ENCODE assay signal across 20 cellular contexts in genomic region chr2:226981731-226982373, GRCh38.
A peak's percentile ranks its signal among the peaks of the same experiment; 100 is the strongest.
DNase-seq lines count a peak whose midpoint lies in the region; ATAC-seq and TF ChIP-seq lines count a peak whose summit lies in the region.
"Had no signal": no experiment of that assay in that cellular context is flagged by ENCODE, and none has a peak within 500 bp of the region (broad histone marks: within the 10 kb centered on the region; RNA-seq: fewer than 3 reads in every experiment).

No MANE protein-coding gene starts in this region.

- H3K9ac ChIP-seq in OCI-LY1 (ENCODE audit: low read length): peak overlapping the region; percentile 40
- H3K9ac ChIP-seq: parathyroid adenoma had no signal

- H3K27ac Mint-ChIP-seq in stimulated activated memory B cell treated with anti-CD40 and anti-IgM and Interleukin-4, amounts not matched to agents 10 μg/mL and 1 μg/mL and 100 μg/mL, for 72 hours: peak overlapping the region; percentile 25
- H3K27ac Mint-ChIP-seq: natural killer cell treated with Interleukin-12 subunit alpha and Interleukin-12 subunit beta and Interleukin-15 and Interleukin-18, amount 100 ng/mL, for 72 hours had no signal

- H4K20me1 ChIP-seq in OCI-LY1 (ENCODE audit: insufficient read depth, low read length): no peaks in the 10 kb centered on the region

- H3K27me3 ChIP-seq in OCI-LY1 (ENCODE audit: insufficient read depth, low read length): no peaks in the 10 kb centered on the region
- no peaks in the 10 kb centered on the region for H3K27me3 ChIP-seq in transverse colon
- no peaks in the 10 kb centered on the region for H3K27me3 ChIP-seq in esophagus squamous epithelium
- H3K27me3 ChIP-seq in upper lobe of right lung: no peaks in the 10 kb centered on the region
- H3K27me3 ChIP-seq: heart left ventricle, SJCRH30 had no signal

- no peaks in the 10 kb centered on the region for H3K9me3 Mint-ChIP-seq in stimulated activated memory B cell treated with anti-CD40 and anti-IgM and Interleukin-4, amounts not matched to agents 10 μg/mL and 1 μg/mL and 100 μg/mL, for 72 hours
- H3K9me3 Mint-ChIP-seq: natural killer cell treated with Interleukin-12 subunit alpha and Interleukin-12 subunit beta and Interleukin-15 and Interleukin-18, amount 100 ng/mL, for 72 hours had no signal

- TF ChIP-seq CTCF in OCI-LY1 (IDR thresholded peaks at IDR 0.05; ENCODE audit: low read length) (no peak), transverse colon (IDR thresholded peaks at IDR 0.05) (no peak), esophagus squamous epithelium (IDR thresholded peaks at IDR 0.05) (no peak), upper lobe of right lung (IDR thresholded peaks at IDR 0.05) (no peak)

- no peak overlapping the region for H3K4me3 Mint-ChIP-seq in stimulated activated memory B cell treated with anti-CD40 and anti-IgM and Interleukin-4, amounts not matched to agents 10 μg/mL and 1 μg/mL and 100 μg/mL, for 72 hours
- H3K4me3 Mint-ChIP-seq: natural killer cell treated with Interleukin-12 subunit alpha and Interleukin-12 subunit beta and Interleukin-15 and Interleukin-18, amount 100 ng/mL, for 72 hours had no signal

- H3K36me3 ChIP-seq in OCI-LY1 (ENCODE audit: insufficient read depth, low read length) (no peaks in the 10 kb centered on the region), transverse colon (no peaks in the 10 kb centered on the region), esophagus squamous epithelium (no peaks in the 10 kb centered on the region), upper lobe of right lung (no peaks in the 10 kb centered on the region)
- H3K36me3 ChIP-seq: heart left ventricle, SJCRH30 had no signal

- intact Hi-C loops in transverse colon (cut with DNase I; ENCODE audit: low total_unique reads) (no loop called here), esophagus squamous epithelium (cut with DNase I) (loop anchor here (10.0 kb wide), 1 partner anchor 177 kb away; no protein-coding TSS in a partner anchor), upper lobe of right lung (cut with DNase I) (no loop called here)

- DNase-seq in NCI-H1417 (lab: John Stamatoyannopoulos, UW) (peak in 2 of 3 experiments; percentile 70 to 90), transverse colon (no peak), esophagus squamous epithelium (lab: John Stamatoyannopoulos, UW) (no peak), upper lobe of right lung (no peak)
- DNase-seq: activated CD4-positive, alpha-beta T cell treated with anti-CD3 and anti-CD28 coated beads for 4 hours; activated effector memory CD4-positive, alpha-beta T cell treated with anti-CD3 and anti-CD28 coated beads, Interleukin-2, amount 50 U/mL, for 16 hours; amniotic stem cell; Caco-2; central memory CD4-positive, alpha-beta T cell; EL; GOT3; heart left ventricle; NCI-H1105; NCI-H226; SJCRH30 had no signal

- H3K27ac ChIP-seq in OCI-LY1 (ENCODE audit: low read depth, low read length, poor library complexity, severe bottlenecking): peak overlapping the region; percentile 95
- H3K27ac ChIP-seq in transverse colon: no peak overlapping the region
- no peak overlapping the region for H3K27ac ChIP-seq in esophagus squamous epithelium
- no peak overlapping the region for H3K27ac ChIP-seq in upper lobe of right lung
- H3K27ac ChIP-seq: heart left ventricle, parathyroid adenoma, SJCRH30 had no signal

- peak; percentile 75 for ATAC-seq in esophagus mucosa
- no peak for ATAC-seq in stimulated activated memory B cell treated with anti-CD40 and anti-IgM and Interleukin-4, amounts not matched to agents 10 μg/mL and 1 μg/mL and 100 μg/mL, for 72 hours
- no peak for ATAC-seq in upper lobe of right lung
- ATAC-seq: heart left ventricle; natural killer cell treated with Interleukin-12 subunit alpha and Interleukin-12 subunit beta and Interleukin-15 and Interleukin-18, amount 100 ng/mL, for 72 hours had no signal

- TF ChIP-seq EP300 in transverse colon (IDR thresholded peaks at IDR 0.05; ENCODE audit: low read depth): no peak

- H3K9me3 ChIP-seq in OCI-LY1 (ENCODE audit: low read length) (no peaks in the 10 kb centered on the region), transverse colon (no peaks in the 10 kb centered on the region), esophagus squamous epithelium (no peaks in the 10 kb centered on the region), upper lobe of right lung (no peaks in the 10 kb centered on the region)
- H3K9me3 ChIP-seq: Caco-2, heart left ventricle, SJCRH30 had no signal

- H2AFZ ChIP-seq in OCI-LY1 (ENCODE audit: low read length): no peak overlapping the region
- H2AFZ ChIP-seq: parathyroid adenoma had no signal

- peaks cover 20% of the 10 kb centered on the region for H3K4me1 Mint-ChIP-seq in stimulated activated memory B cell treated with anti-CD40 and anti-IgM and Interleukin-4, amounts not matched to agents 10 μg/mL and 1 μg/mL and 100 μg/mL, for 72 hours

- TF ChIP-seq POLR2A in transverse colon (IDR thresholded peaks at IDR 0.05) (no peak), esophagus squamous epithelium (IDR thresholded peaks at IDR 0.05) (no peak)

- H3K27me3 Mint-ChIP-seq in stimulated activated memory B cell treated with anti-CD40 and anti-IgM and Interleukin-4, amounts not matched to agents 10 μg/mL and 1 μg/mL and 100 μg/mL, for 72 hours: no peaks in the 10 kb centered on the region
- H3K27me3 Mint-ChIP-seq: natural killer cell treated with Interleukin-12 subunit alpha and Interleukin-12 subunit beta and Interleukin-15 and Interleukin-18, amount 100 ng/mL, for 72 hours had no signal

- peak overlapping the region; percentile 35; the same call in 1 of the 2 replicates for H3K4me2 ChIP-seq in OCI-LY1 (ENCODE audit: low read length)

- H3K4me3 ChIP-seq in OCI-LY1 (ENCODE audit: low read depth, low read length, poor library complexity, severe bottlenecking): no peak overlapping the region
- no peak overlapping the region for H3K4me3 ChIP-seq in transverse colon
- H3K4me3 ChIP-seq in esophagus squamous epithelium: no peak overlapping the region
- H3K4me3 ChIP-seq in upper lobe of right lung: no peak overlapping the region
- H3K4me3 ChIP-seq: heart left ventricle, SJCRH30 had no signal

- H3K36me3 Mint-ChIP-seq in stimulated activated memory B cell treated with anti-CD40 and anti-IgM and Interleukin-4, amounts not matched to agents 10 μg/mL and 1 μg/mL and 100 μg/mL, for 72 hours: peaks cover 19% of the 10 kb centered on the region
- H3K36me3 Mint-ChIP-seq: natural killer cell treated with Interleukin-12 subunit alpha and Interleukin-12 subunit beta and Interleukin-15 and Interleukin-18, amount 100 ng/mL, for 72 hours had no signal

- H3K79me2 ChIP-seq in OCI-LY1 (ENCODE audit: insufficient read depth, low read length): no peaks in the 10 kb centered on the region
- H3K79me2 ChIP-seq: parathyroid adenoma had no signal

- in situ Hi-C loops in transverse colon (cut with MboI; ENCODE audit: low pct_ligation_motif_present in 1 of 4, low pct_unique_long_range_greater_than_20kb in 1 of 4, low sequenced_read_pairs in 3 of 4): loop anchor here (5.0 to 25.0 kb wide), 6 partner anchors 170 to 1320 kb away; no protein-coding TSS in a partner anchor

- no peaks in the 10 kb centered on the region for H3K9me2 ChIP-seq in OCI-LY1 (ENCODE audit: low read depth, low read length)

- H3K4me1 ChIP-seq in OCI-LY1 (ENCODE audit: insufficient read depth, low read length, severe bottlenecking) (peaks cover 66% of the 10 kb centered on the region), transverse colon (peaks cover 0 to 7% (median 2%) of the 10 kb centered on the region in 4 donors), esophagus squamous epithelium (peaks cover 0 to 28% (median 3%) of the 10 kb centered on the region in 3 donors), upper lobe of right lung (peaks cover 4% of the 10 kb centered on the region)
- H3K4me1 ChIP-seq: Caco-2 had no signal

- WGBS in transverse colon (ENCODE audit: low coverage in 1 of 2), 2 donors: 50 to 82% methylated on average over 1 to 4 of the region's 4 CpGs
- WGBS in esophagus squamous epithelium, 2 donors: 75 to 90% methylated on average over 4 of the region's 4 CpGs

- no peaks in the 10 kb centered on the region for H3F3A ChIP-seq in OCI-LY1 (ENCODE audit: insufficient read depth, low read length)

Comparison
In these comparisons a context has a peak if more than half of its experiments do, and no peak if none do; other contexts are left out.
1. DNase-seq: peak in NCI-H1417 (2 of 3); none in transverse colon (single experiment), esophagus squamous epithelium (single experiment) and upper lobe of right lung (single experiment).